In the genomic region with DNA sequence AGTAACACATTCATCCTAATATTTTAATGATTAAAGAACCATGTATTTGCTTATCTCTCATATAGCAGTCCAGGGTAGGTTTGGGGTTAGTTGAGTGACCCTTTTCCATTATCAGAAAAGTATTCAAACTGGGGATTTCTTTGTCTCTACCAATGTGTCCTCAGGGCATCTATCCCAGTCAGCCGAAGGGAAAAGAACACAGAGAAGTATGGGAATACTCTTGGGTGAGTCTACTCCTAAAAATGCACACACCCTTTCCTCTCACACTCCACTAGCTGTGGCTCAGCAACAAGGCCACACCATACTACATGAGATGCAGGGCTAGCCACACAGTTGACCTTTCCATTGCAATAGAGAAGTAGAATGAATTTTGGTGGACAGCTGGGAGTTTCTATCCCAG, we compare ENCODE assay signal across 15 cellular contexts.
DNase-seq lines count a peak whose midpoint lies in the region; ATAC-seq and TF ChIP-seq lines count a peak whose summit lies in the region.
"Had no signal": no experiment of that assay in that cellular context is flagged by ENCODE, and none has a peak within 500 bp of the region (broad histone marks: within the 10 kb centered on the region; RNA-seq: fewer than 3 reads in every experiment).

No MANE protein-coding gene starts in this region.

- H3K27ac Mint-ChIP-seq in endodermal cell, result no peak overlapping the region
- H3K27ac Mint-ChIP-seq: CD14-positive monocyte; CD8-positive, alpha-beta T cell; GM23338 had no signal

- no peaks in the 10 kb centered on the region for H3K79me2 ChIP-seq in PC-3 (ENCODE audit: low read length)

- no peak overlapping the region for H3K9ac ChIP-seq in PC-3 (ENCODE audit: low read length)
- no peak overlapping the region for H3K9ac ChIP-seq in endodermal cell (ENCODE audit: extremely low read depth, low read length, poor library complexity, severe bottlenecking)

- H3F3A ChIP-seq in PC-3 (ENCODE audit: low read length, unreplicated experiment), result no peaks in the 10 kb centered on the region

- no peak overlapping the region for H2AFZ ChIP-seq in PC-3 (ENCODE audit: low read length)
- H2AFZ ChIP-seq: GM23338 had no signal

- H4K20me1 ChIP-seq in PC-3 (ENCODE audit: low read length), result no peaks in the 10 kb centered on the region

- H3K36me3 ChIP-seq in PC-3 (ENCODE audit: low read depth, low read length), result no peaks in the 10 kb centered on the region
- H3K36me3 ChIP-seq in endodermal cell (ENCODE audit: control insufficient read depth, insufficient read depth, low read length), result no peaks in the 10 kb centered on the region

- no peaks in the 10 kb centered on the region for H3K36me3 Mint-ChIP-seq in endodermal cell (ENCODE audit: low read depth)
- H3K36me3 Mint-ChIP-seq: CD14-positive monocyte; CD8-positive, alpha-beta T cell had no signal

- H3K4me2 ChIP-seq in PC-3 (ENCODE audit: low read length), result no peak overlapping the region
- H3K4me2 ChIP-seq: A549, GM23338 had no signal

- no peaks in the 10 kb centered on the region for H3K9me3 ChIP-seq in PC-3 (ENCODE audit: low read length)
- H3K9me3 ChIP-seq in endodermal cell (ENCODE audit: control insufficient read depth, low read length), result no peaks in the 10 kb centered on the region
- H3K9me3 ChIP-seq: A549 had no signal

- POLR2A ChIA-PET in PC-3 (lab: Charles Lee; ENCODE audit: unreplicated experiment), result no interaction called here

- ATAC-seq in PC-3, result no peak
- peak; percentile 73 for ATAC-seq in foreskin keratinocyte
- ATAC-seq in GM19328 (IDR thresholded peaks at IDR 0.05; ENCODE audit: unreplicated experiment), result no peak
- ATAC-seq: A549; CD8-positive, alpha-beta T cell; GM23338 had no signal

- intact Hi-C loops in PC-3 (cut with micrococcal nuclease), result no loop called here

- WGBS in endodermal cell (ENCODE audit: insufficient coverage in 1 of 2, insufficient read length in 1 of 2), 2 experiments, result 100% methylated on average over 1 of the region's 1 CpG; no CpG with 5 or more reads in 1 of the 2 experiments

- no peak overlapping the region for H3K27ac ChIP-seq in PC-3 (ENCODE audit: low read length)
- no peak overlapping the region for H3K27ac ChIP-seq in foreskin keratinocyte
- H3K27ac ChIP-seq in endodermal cell (ENCODE audit: low read depth, low read length), result no peak overlapping the region
- H3K27ac ChIP-seq: A549 had no signal

- H3K4me3 Mint-ChIP-seq in endodermal cell, result no peak overlapping the region
- H3K4me3 Mint-ChIP-seq: CD14-positive monocyte; CD8-positive, alpha-beta T cell; GM23338 had no signal

- H3K4me1 Mint-ChIP-seq in endodermal cell, result peaks cover 20% of the 10 kb centered on the region
- H3K4me1 Mint-ChIP-seq: CD14-positive monocyte had no signal

- peaks cover 19% of the 10 kb centered on the region for H3K27me3 Mint-ChIP-seq in endodermal cell (ENCODE audit: insufficient read depth)

- TF ChIP-seq CTCF in PC-3 (conservative IDR thresholded peaks at IDR 0.05; ENCODE audit: low read depth, low read length), result no peak
- TF ChIP-seq CTCF in foreskin keratinocyte (conservative IDR thresholded peaks at IDR 0.05), result no peak
- no peak for TF ChIP-seq CTCF in endodermal cell (conservative IDR thresholded peaks at IDR 0.05)

- H3K4me3 ChIP-seq in PC-3 (ENCODE audit: low read length) (no peak overlapping the region), endodermal cell (ENCODE audit: low read length) (no peak overlapping the region)
- H3K4me3 ChIP-seq: A549, GM23338 had no signal

- no peaks in the 10 kb centered on the region for H3K4me1 ChIP-seq in PC-3 (ENCODE audit: insufficient read depth, low read length)
- no peaks in the 10 kb centered on the region for H3K4me1 ChIP-seq in foreskin keratinocyte
- peaks cover 8% of the 10 kb centered on the region for H3K4me1 ChIP-seq in endodermal cell (ENCODE audit: control insufficient read depth, insufficient read depth, low read length)
- H3K4me1 ChIP-seq: A549 had no signal

- CTCF ChIA-PET in PC-3 (lab: Charles Lee), result no interaction called here

- DNase-seq in ELR (ENCODE audit: low read depth), result peak; percentile 20
- peak; percentile 28 for DNase-seq in PC-3
- peak; percentile 28 to 63 for DNase-seq in foreskin keratinocyte
- peak; percentile 32 for DNase-seq in renal cortical epithelial cell (ENCODE audit: low read depth)
- DNase-seq in stimulated activated CD4-positive, alpha-beta T cell treated with anti-CD3 and anti-CD28 coated beads, Interleukin-4, amount 100 ng/mL, for 1 hour, result no peak
- no peak for DNase-seq in endodermal cell
- DNase-seq: CD8-positive, alpha-beta T cell; COR-L47; DMS53; H7; IMR-90 had no signal

- no peaks in the 10 kb centered on the region for H3K9me3 Mint-ChIP-seq in endodermal cell
- H3K9me3 Mint-ChIP-seq: CD8-positive, alpha-beta T cell; GM23338 had no signal

- H3K9me2 ChIP-seq in PC-3 (replicated peaks; ENCODE audit: low read length), result no peaks in the 10 kb centered on the region; the same call in 1 of the 2 replicates

- no peaks in the 10 kb centered on the region for H3K27me3 ChIP-seq in PC-3 (ENCODE audit: low read length)
- no peaks in the 10 kb centered on the region for H3K27me3 ChIP-seq in foreskin keratinocyte
- no peaks in the 10 kb centered on the region for H3K27me3 ChIP-seq in endodermal cell (ENCODE audit: control insufficient read depth, insufficient read depth, low read length, poor library complexity, severe bottlenecking)

- no TSS peak for BruUV-seq in PC-3 (replicated peaks; lab: Mats Ljungman, UMichigan)

Comparison
In these comparisons a context has a peak if more than half of its experiments do, and no peak if none do; other contexts are left out.
1. DNase-seq: peak in ELR (single experiment), PC-3 (single experiment), foreskin keratinocyte (2 of 2) and renal cortical epithelial cell (single experiment); none in stimulated activated CD4-positive, alpha-beta T cell treated with anti-CD3 and anti-CD28 coated beads, Interleukin-4, amount 100 ng/mL, for 1 hour (single experiment) and endodermal cell (single experiment).